Comparison of ENCODE assay signal across 24 cellular contexts in the genomic region with DNA sequence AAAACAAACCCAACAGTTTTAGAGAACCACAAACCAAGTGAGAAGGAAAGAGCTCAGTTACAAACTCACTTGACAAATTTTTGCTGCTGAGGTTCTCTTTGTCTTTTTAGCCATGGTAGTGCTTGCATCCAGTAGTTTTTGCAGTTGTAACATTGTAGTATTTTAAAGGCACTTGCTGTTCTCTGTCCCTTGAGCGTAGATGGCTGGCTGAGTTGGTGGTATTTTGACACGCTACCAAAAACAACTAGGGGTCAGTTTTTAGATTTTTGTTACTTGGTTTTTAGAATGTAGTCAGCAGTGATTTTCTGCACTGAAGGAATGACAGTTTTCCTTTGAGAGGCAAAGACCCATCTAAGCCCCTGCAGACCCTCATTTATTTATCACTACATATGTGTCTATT.
"Had no signal": no experiment of that assay in that cellular context is flagged by ENCODE, and none has a peak within 500 bp of the region (broad histone marks: within the 10 kb centered on the region; RNA-seq: fewer than 3 reads in every experiment).

No MANE protein-coding gene starts in this region.

- H3K4me1 ChIP-seq: body of pancreas had no signal

- H3K4me3 ChIP-seq: body of pancreas had no signal

- H3K9me3 ChIP-seq: body of pancreas had no signal

- H3K9me3 Mint-ChIP-seq: activated CD4-positive, alpha-beta memory T cell treated with anti-CD3 and anti-CD28 coated beads for 36 hours; activated CD4-positive, alpha-beta T cell treated with anti-CD3 and anti-CD28 coated beads, Interleukin-2, amount 10 ng/mL, durations not matched to agents 24 days and 14 days; activated naive CD4-positive, alpha-beta T cell treated with anti-CD3 and anti-CD28 coated beads for 36 hours; activated naive CD8-positive, alpha-beta T cell treated with anti-CD3 and anti-CD28 coated beads, Interleukin-2, amount 10 ng/mL, durations not matched to agents 7 days and 5 days; activated T-cell treated with anti-CD3 and anti-CD28 coated beads, Interleukin-2, amount 50 U/mL, for 4 hours; activated T-helper 17 cell treated with anti-CD3 and anti-CD28 coated beads, Interleukin-2, amount 50 U/mL, for 72 hours; WTC11 had no signal

- H3K27me3 ChIP-seq: body of pancreas had no signal

- DNase-seq: activated CD4-positive, alpha-beta memory T cell treated with anti-CD3 and anti-CD28 coated beads for 36 hours; activated CD4-positive, alpha-beta T cell treated with anti-CD3 and anti-CD28 coated beads, Interleukin-2, amount 10 ng/mL, durations not matched to agents 24 days and 14 days; activated CD4-positive, CD25-positive, alpha-beta regulatory T cell treated with anti-CD3 and anti-CD28 coated beads, Interleukin-2, amount 50 U/mL, for 72 hours; activated CD8-positive, alpha-beta memory T cell treated with anti-CD3 and anti-CD28 coated beads for 24 hours; activated gamma-delta T cell; activated naive CD4-positive, alpha-beta T cell treated with anti-CD3 and anti-CD28 coated beads for 36 hours; activated naive CD8-positive, alpha-beta T cell treated with anti-CD3 and anti-CD28 coated beads, Interleukin-2, amount 10 ng/mL, durations not matched to agents 7 days and 5 days; activated T-cell treated with anti-CD3 and anti-CD28 coated beads, Interleukin-2, amount 50 U/mL, for 4 hours; aorta; body of pancreas; central memory CD4-positive, alpha-beta T cell; KG1; NCI-H1048; NCI-H146; NCI-H187 treated with DMSO at 0.1 percent for 48 hours; NCI-H2081 treated with DMSO at 0.1 percent for 48 hours; NCI-H446; NCI-H524; PC-3; SIG-M5; T-helper 17 cell; T-helper 9 cell had no signal

- H3K27ac ChIP-seq: body of pancreas had no signal

- ATAC-seq: activated T-cell treated with anti-CD3 and anti-CD28 coated beads, Interleukin-2, amount 50 U/mL, for 4 hours; activated T-helper 17 cell treated with anti-CD3 and anti-CD28 coated beads, Interleukin-2, amount 50 U/mL, for 72 hours; body of pancreas; PC-3; T-helper 17 cell; WTC11 had no signal

- H3K4me3 Mint-ChIP-seq: activated CD4-positive, alpha-beta memory T cell treated with anti-CD3 and anti-CD28 coated beads for 36 hours; activated CD4-positive, alpha-beta T cell treated with anti-CD3 and anti-CD28 coated beads, Interleukin-2, amount 10 ng/mL, durations not matched to agents 24 days and 14 days; activated naive CD4-positive, alpha-beta T cell treated with anti-CD3 and anti-CD28 coated beads for 36 hours; activated naive CD8-positive, alpha-beta T cell treated with anti-CD3 and anti-CD28 coated beads, Interleukin-2, amount 10 ng/mL, durations not matched to agents 7 days and 5 days; activated T-cell treated with anti-CD3 and anti-CD28 coated beads, Interleukin-2, amount 50 U/mL, for 4 hours; activated T-helper 17 cell treated with anti-CD3 and anti-CD28 coated beads, Interleukin-2, amount 50 U/mL, for 72 hours; T-helper 17 cell; WTC11 had no signal

- H3K27ac Mint-ChIP-seq: activated CD4-positive, alpha-beta memory T cell treated with anti-CD3 and anti-CD28 coated beads for 36 hours; activated CD4-positive, alpha-beta T cell treated with anti-CD3 and anti-CD28 coated beads, Interleukin-2, amount 10 ng/mL, durations not matched to agents 24 days and 14 days; activated naive CD4-positive, alpha-beta T cell treated with anti-CD3 and anti-CD28 coated beads for 36 hours; activated naive CD8-positive, alpha-beta T cell treated with anti-CD3 and anti-CD28 coated beads, Interleukin-2, amount 10 ng/mL, durations not matched to agents 7 days and 5 days; T-helper 17 cell; WTC11 had no signal

- H3K27me3 Mint-ChIP-seq: activated CD4-positive, alpha-beta memory T cell treated with anti-CD3 and anti-CD28 coated beads for 36 hours; activated CD4-positive, alpha-beta T cell treated with anti-CD3 and anti-CD28 coated beads, Interleukin-2, amount 10 ng/mL, durations not matched to agents 24 days and 14 days; activated naive CD8-positive, alpha-beta T cell treated with anti-CD3 and anti-CD28 coated beads, Interleukin-2, amount 10 ng/mL, durations not matched to agents 7 days and 5 days; activated T-helper 17 cell treated with anti-CD3 and anti-CD28 coated beads, Interleukin-2, amount 50 U/mL, for 72 hours; T-helper 17 cell had no signal

- H3K36me3 Mint-ChIP-seq: activated CD4-positive, alpha-beta memory T cell treated with anti-CD3 and anti-CD28 coated beads for 36 hours; WTC11 had no signal
